8 cellular contexts compared by ENCODE assay signal in the genomic region with DNA sequence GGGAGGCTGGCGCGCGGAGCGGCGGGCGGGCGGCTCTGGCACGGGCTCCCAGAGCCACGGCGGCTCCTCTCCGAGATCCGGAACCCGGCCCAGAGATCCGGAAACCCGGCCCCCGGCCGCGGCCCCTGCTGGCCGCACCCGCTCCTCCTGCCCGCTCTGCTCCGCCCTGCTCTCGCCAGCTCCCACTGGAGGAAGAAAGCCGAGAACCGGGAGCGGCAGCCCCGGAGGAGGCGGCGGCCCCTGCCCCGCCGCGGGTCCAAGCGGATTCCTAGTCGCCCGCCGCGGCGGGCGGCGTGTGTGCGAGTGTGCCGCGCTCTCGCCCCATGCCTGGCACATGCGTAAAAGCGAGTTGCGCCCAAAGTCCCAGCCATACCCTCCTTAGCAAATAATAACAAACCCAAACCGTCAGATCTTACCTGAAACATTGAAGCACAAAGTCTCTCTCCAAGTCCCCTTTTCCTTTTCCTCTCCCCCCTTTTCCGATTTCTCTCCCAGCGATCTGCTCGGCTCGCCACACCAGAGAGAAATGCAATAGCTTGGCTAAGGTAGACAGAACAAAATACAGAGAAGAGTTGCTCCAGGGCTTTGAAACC.
DNase-seq lines count a peak whose midpoint lies in the region; ATAC-seq, FAIRE-seq and TF ChIP-seq lines count a peak whose summit lies in the region.

No MANE protein-coding gene starts in this region.

- peaks cover 0 to 5% (median 0%) of the 10 kb centered on the region in 8 donors for H3K9me3 Mint-ChIP-seq in CD4-positive, alpha-beta memory T cell

- H3K36me3 Mint-ChIP-seq in CD4-positive, alpha-beta memory T cell, result no peaks in the 10 kb centered on the region

- POLR2A ChIA-PET in CD4-positive, alpha-beta memory T cell (lab: Charles Lee; ENCODE audit: partially characterized antibody), result no interaction called here
- POLR2A ChIA-PET in Panc1 (lab: Charles Lee), result interaction anchor here (0.7 kb wide), 1 partner anchor 100 kb away, joined by 5 read pairs; no protein-coding TSS in a partner anchor

- peaks cover 4% of the 10 kb centered on the region for H4K20me1 ChIP-seq in keratinocyte (ENCODE audit: control insufficient read depth, extremely low read depth, insufficient read depth, low read length)

- FAIRE-seq in GM19239 (lab: Jason Lieb, UNC) (no peak), HTR-8/SVneo (lab: Jason Lieb, UNC) (no peak), keratinocyte (lab: Jason Lieb, UNC) (peak; percentile 74)

- no peak overlapping the region for H3K4me3 ChIP-seq in CD4-positive, alpha-beta memory T cell (ENCODE audit: low read length in 2 of 2)
- peak overlapping the region; percentile 62 to 70 for H3K4me3 ChIP-seq in Panc1 (ENCODE audit: low read depth in 2 of 2, low read length in 2 of 2)
- H3K4me3 ChIP-seq in keratinocyte (ENCODE audit: control insufficient read depth in 2 of 3, extremely low read depth in 1 of 3, insufficient read depth in 2 of 3, low read depth in 1 of 3, low read length in 3 of 3), result peak overlapping the region; percentile 44 to 82 (median 68)
- peak overlapping the region; percentile 73 to 83 (median 76) for H3K4me3 ChIP-seq in skeletal muscle tissue (ENCODE audit: low read length in 3 of 3)

- dilution Hi-C loops in keratinocyte (cut with MboI; ENCODE audit: extremely low pct_ligation_motif_present, low sequenced_read_pairs), result no loop called here

- ATAC-seq in Panc1, result peak; percentile 88
- ATAC-seq in HG03095 (IDR thresholded peaks at IDR 0.05; ENCODE audit: unreplicated experiment), result no peak

- no peaks in the 10 kb centered on the region for H3K36me3 ChIP-seq in CD4-positive, alpha-beta memory T cell (ENCODE audit: insufficient read depth, low read length)
- H3K36me3 ChIP-seq in Panc1 (ENCODE audit: control insufficient read depth, insufficient read depth, low read length), result no peaks in the 10 kb centered on the region
- no peaks in the 10 kb centered on the region for H3K36me3 ChIP-seq in keratinocyte (ENCODE audit: control insufficient read depth in 2 of 2, extremely low read depth in 1 of 2, insufficient read depth in 2 of 2, low read length in 2 of 2)
- no peaks in the 10 kb centered on the region for H3K36me3 ChIP-seq in skeletal muscle tissue (ENCODE audit: control insufficient read depth in 3 of 3, insufficient read depth in 3 of 3, low read length in 3 of 3)

- no peak for DNase-seq in CD4-positive, alpha-beta memory T cell
- peak; percentile 38 for DNase-seq in GM19239 (ENCODE audit: insufficient read length, low spot score)
- DNase-seq in HTR-8/SVneo (ENCODE audit: insufficient read length, low spot score), result peak; percentile 12
- no peak for DNase-seq in Panc1 (ENCODE audit: low read depth, low spot score)
- peak; percentile 75 for DNase-seq in cerebellar cortex (ENCODE audit: low spot score)
- DNase-seq in keratinocyte (ENCODE audit: low read depth, low spot score), result no peak

- TF ChIP-seq CTCF in Panc1 (IDR thresholded peaks at IDR 0.05) (peak; percentile 40), keratinocyte (optimal IDR thresholded peaks at IDR 0.05 in 1 of 3, IDR thresholded peaks at IDR 0.05 in 1 of 3, conservative IDR thresholded peaks at IDR 0.05 in 1 of 3; ENCODE audit: extremely low read depth in 1 of 3, insufficient read depth in 2 of 3, low read length in 3 of 3) (peak in 1 of 3 experiments; percentile 34)

- peak overlapping the region; percentile 58 for H3K9ac ChIP-seq in keratinocyte (ENCODE audit: control insufficient read depth, extremely low read depth, insufficient read depth, low read length)
- H3K9ac ChIP-seq in skeletal muscle tissue (ENCODE audit: low read depth in 1 of 3, low read length in 3 of 3), result peak overlapping the region; percentile 55 to 78 (median 68)

- H3K4me3 Mint-ChIP-seq in CD4-positive, alpha-beta memory T cell, result peak overlapping the region; percentile 49 to 79 (median 72)

- H3K9me1 ChIP-seq in keratinocyte (ENCODE audit: control insufficient read depth, extremely low read depth, insufficient read depth, low read length), result no peaks in the 10 kb centered on the region

- H2AFZ ChIP-seq in keratinocyte (ENCODE audit: control insufficient read depth, low read length), result peak overlapping the region; percentile 94

- no peaks in the 10 kb centered on the region for H3K4me1 ChIP-seq in CD4-positive, alpha-beta memory T cell (ENCODE audit: insufficient read depth, low read length)
- H3K4me1 ChIP-seq in Panc1 (ENCODE audit: control insufficient read depth, insufficient read depth, low read length) (peaks cover 10% of the 10 kb centered on the region), keratinocyte (ENCODE audit: control insufficient read depth, extremely low read depth, insufficient read depth, low read length) (peaks cover 21% of the 10 kb centered on the region), skeletal muscle tissue (ENCODE audit: control insufficient read depth in 3 of 3, insufficient read depth in 3 of 3, low read length in 3 of 3) (peaks cover 7 to 16% (median 13%) of the 10 kb centered on the region in 3 donors)

- no peaks in the 10 kb centered on the region for H3K9me3 ChIP-seq in CD4-positive, alpha-beta memory T cell (ENCODE audit: control insufficient read depth in 1 of 2, low read length in 2 of 2)
- H3K9me3 ChIP-seq in Panc1 (ENCODE audit: control insufficient read depth, insufficient read depth, low read depth, low read length), result no peaks in the 10 kb centered on the region
- no peaks in the 10 kb centered on the region for H3K9me3 ChIP-seq in keratinocyte (ENCODE audit: control insufficient read depth, low read depth, low read length)
- no peaks in the 10 kb centered on the region for H3K9me3 ChIP-seq in skeletal muscle tissue (ENCODE audit: control insufficient read depth in 3 of 3, low read length in 3 of 3)

- H3K27me3 Mint-ChIP-seq in CD4-positive, alpha-beta memory T cell, result peaks cover 48 to 50% of the 10 kb centered on the region in 2 donors

- peak overlapping the region; percentile 79 for H3K4me2 ChIP-seq in keratinocyte (ENCODE audit: control insufficient read depth, extremely low read depth, insufficient read depth, low read depth, low read length)

- intact Hi-C loops in CD4-positive, alpha-beta memory T cell (cut with micrococcal nuclease), result no loop called here
- intact Hi-C loops in Panc1 (cut with micrococcal nuclease; ENCODE audit: unreplicated experiment), result loop anchor here (10.0 kb wide), 2 partner anchors 272 to 352 kb away; no protein-coding TSS in a partner anchor

- H3K27ac ChIP-seq in CD4-positive, alpha-beta memory T cell (ENCODE audit: low read depth, low read length), result no peak overlapping the region
- H3K27ac ChIP-seq in Panc1 (ENCODE audit: low read length), result peak overlapping the region; percentile 48; the same call in 1 of the 2 replicates
- H3K27ac ChIP-seq in keratinocyte (ENCODE audit: control insufficient read depth, insufficient read depth, low read length), result no peak overlapping the region
- no peak overlapping the region for H3K27ac ChIP-seq in skeletal muscle tissue (ENCODE audit: low read depth, low read length)

- H3K4me1 Mint-ChIP-seq in CD4-positive, alpha-beta memory T cell, result peaks cover 7 to 19% (median 12%) of the 10 kb centered on the region in 4 donors

- peaks cover 17% of the 10 kb centered on the region for H3K27me3 ChIP-seq in CD4-positive, alpha-beta memory T cell (ENCODE audit: insufficient read depth, low read length)
- peaks cover 49% of the 10 kb centered on the region for H3K27me3 ChIP-seq in Panc1 (ENCODE audit: control insufficient read depth, insufficient read depth, low read length)
- peaks cover 43% of the 10 kb centered on the region for H3K27me3 ChIP-seq in keratinocyte (ENCODE audit: control insufficient read depth, extremely low read depth, insufficient read depth, low read length)
- H3K27me3 ChIP-seq in skeletal muscle tissue (ENCODE audit: control insufficient read depth in 3 of 3, insufficient read depth in 3 of 3, low read length in 3 of 3), result peaks cover 9 to 42% (median 36%) of the 10 kb centered on the region in 3 donors

- in situ Hi-C loops in Panc1 (cut with HindIII; ENCODE audit: low pct_unique_long_range_greater_than_20kb, low sequenced_read_pairs), result no loop called here

- H3K27ac Mint-ChIP-seq in CD4-positive, alpha-beta memory T cell, result no peak overlapping the region

- no TSS peak for BruUV-seq in Panc1 (replicated peaks; lab: Mats Ljungman, UMichigan)

- CTCF ChIA-PET in CD4-positive, alpha-beta memory T cell (lab: Charles Lee; ENCODE audit: partially characterized antibody), result no interaction called here
- CTCF ChIA-PET in Panc1 (lab: Charles Lee), result interaction anchor here (0.7 kb wide), 1 partner anchor 59 kb away, joined by 5 read pairs; no protein-coding TSS in a partner anchor

- no peaks in the 10 kb centered on the region for H3K79me2 ChIP-seq in keratinocyte (ENCODE audit: control insufficient read depth, insufficient read depth, low read length)

Comparison
In these comparisons a context has a peak if more than half of its experiments do, and no peak if none do; other contexts are left out.
1. DNase-seq: peak in GM19239 (single experiment), HTR-8/SVneo (single experiment) and cerebellar cortex (single experiment); none in CD4-positive, alpha-beta memory T cell (0 of 5), Panc1 (single experiment) and keratinocyte (single experiment).
2. H3K4me3 ChIP-seq: peak in Panc1 (2 of 2), keratinocyte (3 of 3) and skeletal muscle tissue (3 of 3); none in CD4-positive, alpha-beta memory T cell (0 of 2).